In genomic region chrX:79570524-79571240, GRCh38 we compare ENCODE assay signal across 31 cellular contexts.
"Had no signal": no experiment of that assay in that cellular context is flagged by ENCODE, and none has a peak within 500 bp of the region (broad histone marks: within the 10 kb centered on the region; RNA-seq: fewer than 3 reads in every experiment).

No MANE protein-coding gene starts in this region.

- H3K9me3 Mint-ChIP-seq: activated naive CD8-positive, alpha-beta T cell treated with anti-CD3 and anti-CD28 coated beads for 36 hours; activated naive CD8-positive, alpha-beta T cell treated with anti-CD3 and anti-CD28 coated beads, Interleukin-2, amount 50 U/mL, for 24 hours; activated T-helper 17 cell treated with anti-CD3 and anti-CD28 coated beads, Interleukin-2, amount 50 U/mL, for 72 hours; T-helper 1 cell treated with Interleukin-12 subunit alpha and Interleukin-12 subunit beta and Interleukin-4 antibody, amounts not matched to agents 30 μg/mL and 1 μg/mL, for 36 hours had no signal

- H3K4me3 Mint-ChIP-seq: activated B cell treated with CpG ODN at 0.5 μM for 24 hours; activated CD8-positive, alpha-beta T cell treated with anti-CD3 and anti-CD28 coated beads for 36 hours; activated naive CD4-positive, alpha-beta T cell treated with anti-CD3 and anti-CD28 coated beads, Interleukin-2, amount 50 U/mL, for 24 hours; activated naive CD8-positive, alpha-beta T cell treated with anti-CD3 and anti-CD28 coated beads for 36 hours; activated naive CD8-positive, alpha-beta T cell treated with anti-CD3 and anti-CD28 coated beads, Interleukin-2, amount 50 U/mL, for 24 hours; activated T-cell treated with anti-CD3 and anti-CD28 coated beads, Interleukin-2, amount 50 U/mL, for 4 hours; activated T-helper 17 cell treated with anti-CD3 and anti-CD28 coated beads, Interleukin-2, amount 50 U/mL, for 72 hours; effector memory CD8-positive, alpha-beta T cell; T-cell; T-helper 1 cell treated with Interleukin-12 subunit alpha and Interleukin-12 subunit beta and Interleukin-4 antibody, amounts not matched to agents 30 μg/mL and 1 μg/mL, for 36 hours had no signal

- H3K27ac Mint-ChIP-seq: activated B cell treated with CpG ODN at 0.5 μM for 24 hours; activated CD8-positive, alpha-beta T cell treated with anti-CD3 and anti-CD28 coated beads for 36 hours; activated naive CD4-positive, alpha-beta T cell treated with anti-CD3 and anti-CD28 coated beads, Interleukin-2, amount 50 U/mL, for 24 hours; activated naive CD8-positive, alpha-beta T cell treated with anti-CD3 and anti-CD28 coated beads for 36 hours; activated naive CD8-positive, alpha-beta T cell treated with anti-CD3 and anti-CD28 coated beads, Interleukin-2, amount 50 U/mL, for 24 hours; activated T-helper 17 cell treated with anti-CD3 and anti-CD28 coated beads, Interleukin-2, amount 50 U/mL, for 72 hours; effector memory CD8-positive, alpha-beta T cell; T-cell; T-helper 1 cell treated with Interleukin-12 subunit alpha and Interleukin-12 subunit beta and Interleukin-4 antibody, amounts not matched to agents 30 μg/mL and 1 μg/mL, for 36 hours had no signal

- H3K27me3 ChIP-seq: body of pancreas, esophagus muscularis mucosa, foreskin keratinocyte, gastrocnemius medialis had no signal

- H3K4me1 Mint-ChIP-seq: activated B cell treated with CpG ODN at 0.5 μM for 24 hours; activated naive CD4-positive, alpha-beta T cell treated with anti-CD3 and anti-CD28 coated beads, Interleukin-2, amount 50 U/mL, for 24 hours; activated naive CD8-positive, alpha-beta T cell treated with anti-CD3 and anti-CD28 coated beads for 36 hours; activated naive CD8-positive, alpha-beta T cell treated with anti-CD3 and anti-CD28 coated beads, Interleukin-2, amount 50 U/mL, for 24 hours; activated T-helper 17 cell treated with anti-CD3 and anti-CD28 coated beads, Interleukin-2, amount 50 U/mL, for 72 hours; T-cell had no signal

- DNase-seq: activated B cell treated with CpG ODN at 0.5 μM for 24 hours; activated CD4-positive, alpha-beta T cell treated with anti-CD3 and anti-CD28 coated beads for 48 hours; activated CD4-positive, alpha-beta T cell treated with anti-CD3 and anti-CD28 coated beads, Interleukin-2, amount 50 U/mL, for 1 hour; activated CD4-positive, alpha-beta T cell treated with anti-CD3 and anti-CD28 coated beads, Interleukin-2, amount 50 U/mL, for 48 hours; activated CD8-positive, alpha-beta memory T cell treated with anti-CD3 and anti-CD28 coated beads for 24 hours; activated CD8-positive, alpha-beta T cell treated with anti-CD3 and anti-CD28 coated beads for 36 hours; activated effector memory CD4-positive, alpha-beta T cell treated with Interleukin-2 at 50 U/mL for 16 hours; activated gamma-delta T cell treated with Interleukin-2 at 50 U/mL for 16 hours; activated naive CD4-positive, alpha-beta T cell treated with Interleukin-2 at 50 U/mL for 16 hours; activated naive CD8-positive, alpha-beta T cell treated with anti-CD3 and anti-CD28 coated beads for 36 hours; activated naive CD8-positive, alpha-beta T cell treated with anti-CD3 and anti-CD28 coated beads, Interleukin-2, amount 50 U/mL, for 24 hours; activated T-cell treated with anti-CD3 and anti-CD28 coated beads, Interleukin-2, amount 50 U/mL, for 4 hours; adrenal gland; amygdala; aorta; body of pancreas; caudate nucleus; cortex of kidney; dermis blood vessel endothelial cell; effector CD4-positive, alpha-beta T cell; effector memory CD8-positive, alpha-beta T cell; erythroblast; foreskin keratinocyte; gastrocnemius medialis; T-cell; T-helper 9 cell; WERI-Rb-1 had no signal

- H3K9me3 ChIP-seq: adrenal gland, body of pancreas, gastrocnemius medialis had no signal

- H3K27ac ChIP-seq: adrenal gland, body of pancreas, esophagus muscularis mucosa, foreskin keratinocyte, gastrocnemius medialis, WERI-Rb-1 had no signal

- H3K36me3 Mint-ChIP-seq: activated naive CD4-positive, alpha-beta T cell treated with anti-CD3 and anti-CD28 coated beads, Interleukin-2, amount 50 U/mL, for 24 hours; activated naive CD8-positive, alpha-beta T cell treated with anti-CD3 and anti-CD28 coated beads for 36 hours; T-cell had no signal

- H3K4me1 ChIP-seq: adrenal gland, body of pancreas, esophagus muscularis mucosa, foreskin keratinocyte, gastrocnemius medialis had no signal

- H3K4me3 ChIP-seq: adrenal gland, body of pancreas, esophagus muscularis mucosa, gastrocnemius medialis had no signal

- H3K36me3 ChIP-seq: adrenal gland, esophagus muscularis mucosa, gastrocnemius medialis, WERI-Rb-1 had no signal

- H3K27me3 Mint-ChIP-seq: activated B cell treated with CpG ODN at 0.5 μM for 24 hours; activated CD8-positive, alpha-beta T cell treated with anti-CD3 and anti-CD28 coated beads for 36 hours; activated naive CD8-positive, alpha-beta T cell treated with anti-CD3 and anti-CD28 coated beads for 36 hours had no signal
